Comparison of ENCODE assay signal across 1 cellular context in the genomic region with DNA sequence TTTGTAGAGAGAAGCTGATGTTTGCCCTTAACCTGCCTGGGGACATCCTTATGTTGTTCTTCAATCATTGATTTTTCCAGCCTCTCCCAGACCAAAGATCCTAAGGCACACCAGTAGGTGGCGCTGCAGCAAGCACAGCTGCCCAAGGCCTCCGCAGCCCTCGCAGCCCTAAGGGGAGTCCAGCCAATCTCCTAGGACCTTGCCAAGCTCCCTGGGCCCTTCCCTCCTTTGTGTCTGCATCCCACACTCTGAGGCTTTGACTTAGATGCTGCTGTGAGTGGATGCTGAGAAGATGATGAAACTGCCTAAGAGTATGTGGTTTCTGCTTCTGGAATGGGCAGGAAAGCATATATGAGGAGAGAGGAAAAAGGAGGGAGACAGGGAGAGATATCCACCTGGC.
TF ChIP-seq lines count a peak whose summit lies in the region.

No MANE protein-coding gene starts in this region.

TF ChIP-seq in H1, 55 proteins besides CTCF, POLR2A, EP300 and RAD21 (continued from another document):
- TF ChIP-seq, protein P1, sequence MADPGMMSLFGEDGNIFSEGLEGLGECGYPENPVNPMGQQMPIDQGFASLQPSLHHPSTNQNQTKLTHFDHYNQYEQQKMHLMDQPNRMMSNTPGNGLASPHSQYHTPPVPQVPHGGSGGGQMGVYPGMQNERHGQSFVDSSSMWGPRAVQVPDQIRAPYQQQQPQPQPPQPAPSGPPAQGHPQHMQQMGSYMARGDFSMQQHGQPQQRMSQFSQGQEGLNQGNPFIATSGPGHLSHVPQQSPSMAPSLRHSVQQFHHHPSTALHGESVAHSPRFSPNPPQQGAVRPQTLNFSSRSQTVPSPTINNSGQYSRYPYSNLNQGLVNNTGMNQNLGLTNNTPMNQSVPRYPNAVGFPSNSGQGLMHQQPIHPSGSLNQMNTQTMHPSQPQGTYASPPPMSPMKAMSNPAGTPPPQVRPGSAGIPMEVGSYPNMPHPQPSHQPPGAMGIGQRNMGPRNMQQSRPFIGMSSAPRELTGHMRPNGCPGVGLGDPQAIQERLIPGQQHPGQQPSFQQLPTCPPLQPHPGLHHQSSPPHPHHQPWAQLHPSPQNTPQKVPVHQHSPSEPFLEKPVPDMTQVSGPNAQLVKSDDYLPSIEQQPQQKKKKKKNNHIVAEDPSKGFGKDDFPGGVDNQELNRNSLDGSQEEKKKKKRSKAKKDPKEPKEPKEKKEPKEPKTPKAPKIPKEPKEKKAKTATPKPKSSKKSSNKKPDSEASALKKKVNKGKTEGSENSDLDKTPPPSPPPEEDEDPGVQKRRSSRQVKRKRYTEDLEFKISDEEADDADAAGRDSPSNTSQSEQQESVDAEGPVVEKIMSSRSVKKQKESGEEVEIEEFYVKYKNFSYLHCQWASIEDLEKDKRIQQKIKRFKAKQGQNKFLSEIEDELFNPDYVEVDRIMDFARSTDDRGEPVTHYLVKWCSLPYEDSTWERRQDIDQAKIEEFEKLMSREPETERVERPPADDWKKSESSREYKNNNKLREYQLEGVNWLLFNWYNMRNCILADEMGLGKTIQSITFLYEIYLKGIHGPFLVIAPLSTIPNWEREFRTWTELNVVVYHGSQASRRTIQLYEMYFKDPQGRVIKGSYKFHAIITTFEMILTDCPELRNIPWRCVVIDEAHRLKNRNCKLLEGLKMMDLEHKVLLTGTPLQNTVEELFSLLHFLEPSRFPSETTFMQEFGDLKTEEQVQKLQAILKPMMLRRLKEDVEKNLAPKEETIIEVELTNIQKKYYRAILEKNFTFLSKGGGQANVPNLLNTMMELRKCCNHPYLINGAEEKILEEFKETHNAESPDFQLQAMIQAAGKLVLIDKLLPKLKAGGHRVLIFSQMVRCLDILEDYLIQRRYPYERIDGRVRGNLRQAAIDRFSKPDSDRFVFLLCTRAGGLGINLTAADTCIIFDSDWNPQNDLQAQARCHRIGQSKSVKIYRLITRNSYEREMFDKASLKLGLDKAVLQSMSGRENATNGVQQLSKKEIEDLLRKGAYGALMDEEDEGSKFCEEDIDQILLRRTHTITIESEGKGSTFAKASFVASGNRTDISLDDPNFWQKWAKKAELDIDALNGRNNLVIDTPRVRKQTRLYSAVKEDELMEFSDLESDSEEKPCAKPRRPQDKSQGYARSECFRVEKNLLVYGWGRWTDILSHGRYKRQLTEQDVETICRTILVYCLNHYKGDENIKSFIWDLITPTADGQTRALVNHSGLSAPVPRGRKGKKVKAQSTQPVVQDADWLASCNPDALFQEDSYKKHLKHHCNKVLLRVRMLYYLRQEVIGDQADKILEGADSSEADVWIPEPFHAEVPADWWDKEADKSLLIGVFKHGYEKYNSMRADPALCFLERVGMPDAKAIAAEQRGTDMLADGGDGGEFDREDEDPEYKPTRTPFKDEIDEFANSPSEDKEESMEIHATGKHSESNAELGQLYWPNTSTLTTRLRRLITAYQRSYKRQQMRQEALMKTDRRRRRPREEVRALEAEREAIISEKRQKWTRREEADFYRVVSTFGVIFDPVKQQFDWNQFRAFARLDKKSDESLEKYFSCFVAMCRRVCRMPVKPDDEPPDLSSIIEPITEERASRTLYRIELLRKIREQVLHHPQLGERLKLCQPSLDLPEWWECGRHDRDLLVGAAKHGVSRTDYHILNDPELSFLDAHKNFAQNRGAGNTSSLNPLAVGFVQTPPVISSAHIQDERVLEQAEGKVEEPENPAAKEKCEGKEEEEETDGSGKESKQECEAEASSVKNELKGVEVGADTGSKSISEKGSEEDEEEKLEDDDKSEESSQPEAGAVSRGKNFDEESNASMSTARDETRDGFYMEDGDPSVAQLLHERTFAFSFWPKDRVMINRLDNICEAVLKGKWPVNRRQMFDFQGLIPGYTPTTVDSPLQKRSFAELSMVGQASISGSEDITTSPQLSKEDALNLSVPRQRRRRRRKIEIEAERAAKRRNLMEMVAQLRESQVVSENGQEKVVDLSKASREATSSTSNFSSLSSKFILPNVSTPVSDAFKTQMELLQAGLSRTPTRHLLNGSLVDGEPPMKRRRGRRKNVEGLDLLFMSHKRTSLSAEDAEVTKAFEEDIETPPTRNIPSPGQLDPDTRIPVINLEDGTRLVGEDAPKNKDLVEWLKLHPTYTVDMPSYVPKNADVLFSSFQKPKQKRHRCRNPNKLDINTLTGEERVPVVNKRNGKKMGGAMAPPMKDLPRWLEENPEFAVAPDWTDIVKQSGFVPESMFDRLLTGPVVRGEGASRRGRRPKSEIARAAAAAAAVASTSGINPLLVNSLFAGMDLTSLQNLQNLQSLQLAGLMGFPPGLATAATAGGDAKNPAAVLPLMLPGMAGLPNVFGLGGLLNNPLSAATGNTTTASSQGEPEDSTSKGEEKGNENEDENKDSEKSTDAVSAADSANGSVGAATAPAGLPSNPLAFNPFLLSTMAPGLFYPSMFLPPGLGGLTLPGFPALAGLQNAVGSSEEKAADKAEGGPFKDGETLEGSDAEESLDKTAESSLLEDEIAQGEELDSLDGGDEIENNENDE (IDR thresholded peaks at IDR 0.05; ENCODE audit: insufficient replicate concordance, low read length) = no peak
- TF ChIP-seq SRF (IDR thresholded peaks at IDR 0.05; ENCODE audit: low read depth, low read length) (no peak), NRF1 (IDR thresholded peaks at IDR 0.05; ENCODE audit: low read depth, low read length) (no peak), SP2 (IDR thresholded peaks at IDR 0.05; ENCODE audit: low read length) (no peak), CREB1 (IDR thresholded peaks at IDR 0.05) (no peak), SAP30 (IDR thresholded peaks at IDR 0.05; ENCODE audit: insufficient read depth, insufficient replicate concordance, low read length) (no peak), HDAC2 (IDR thresholded peaks at IDR 0.05; ENCODE audit: borderline replicate concordance in 1 of 2, low read depth in 2 of 2, low read length in 2 of 2) (no peak)
- TF ChIP-seq, protein P2, sequence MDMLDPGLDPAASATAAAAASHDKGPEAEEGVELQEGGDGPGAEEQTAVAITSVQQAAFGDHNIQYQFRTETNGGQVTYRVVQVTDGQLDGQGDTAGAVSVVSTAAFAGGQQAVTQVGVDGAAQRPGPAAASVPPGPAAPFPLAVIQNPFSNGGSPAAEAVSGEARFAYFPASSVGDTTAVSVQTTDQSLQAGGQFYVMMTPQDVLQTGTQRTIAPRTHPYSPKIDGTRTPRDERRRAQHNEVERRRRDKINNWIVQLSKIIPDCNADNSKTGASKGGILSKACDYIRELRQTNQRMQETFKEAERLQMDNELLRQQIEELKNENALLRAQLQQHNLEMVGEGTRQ (IDR thresholded peaks at IDR 0.05; ENCODE audit: low read length) = no peak
TF ChIP-seq in H1: peak in this region for 0.
